ENCODE assay signal across 2 cellular contexts in the genomic region with DNA sequence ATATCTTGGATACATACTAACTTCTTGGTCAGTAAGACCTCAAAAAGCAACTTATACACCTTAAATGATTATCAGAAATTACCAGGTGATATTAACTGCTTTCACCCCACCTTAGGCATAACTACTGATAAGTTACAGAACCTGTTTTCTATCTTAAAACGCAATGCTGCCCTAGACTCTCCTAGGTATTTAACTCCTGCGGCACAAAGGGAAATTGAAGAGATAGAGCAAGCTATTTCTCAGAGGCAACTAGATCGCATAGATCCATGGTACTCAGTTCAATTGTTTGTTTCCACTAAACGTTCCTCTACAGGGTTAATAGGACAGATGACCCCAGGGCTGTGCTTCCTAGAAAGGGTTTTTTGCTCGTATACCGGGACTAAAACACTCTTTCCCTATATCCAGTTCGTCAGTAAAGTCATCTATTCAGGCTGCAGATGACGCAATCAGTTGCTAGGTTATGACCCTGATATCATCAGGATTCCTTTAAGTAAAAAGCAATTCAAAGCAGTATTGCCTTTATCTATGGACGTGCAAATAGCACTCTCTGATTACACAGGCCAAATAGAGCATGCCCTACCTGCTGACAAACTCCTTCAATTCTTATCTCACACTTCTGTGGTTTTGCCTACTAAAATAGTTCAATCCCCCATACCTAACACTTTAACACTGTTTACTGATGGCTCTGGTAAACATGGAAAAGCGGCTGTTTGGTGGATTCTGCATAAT.
A peak's percentile ranks its signal among the peaks of the same experiment; 100 is the strongest.
TF ChIP-seq lines count a peak whose summit lies in the region.

No MANE protein-coding gene starts in this region.

TF ChIP-seq in IMR-90, 13 proteins besides CTCF, POLR2A, EP300 and RAD21:
- TF ChIP-seq CHD1 (IDR thresholded peaks at IDR 0.05; ENCODE audit: low read depth, low read length), result no peak
- peak; percentile 65 for TF ChIP-seq CEBPB (IDR thresholded peaks at IDR 0.05; ENCODE audit: low read depth, low read length)

TF ChIP-seq in H1, 55 proteins besides CTCF, POLR2A, EP300 and RAD21:
- TF ChIP-seq, protein P1, sequence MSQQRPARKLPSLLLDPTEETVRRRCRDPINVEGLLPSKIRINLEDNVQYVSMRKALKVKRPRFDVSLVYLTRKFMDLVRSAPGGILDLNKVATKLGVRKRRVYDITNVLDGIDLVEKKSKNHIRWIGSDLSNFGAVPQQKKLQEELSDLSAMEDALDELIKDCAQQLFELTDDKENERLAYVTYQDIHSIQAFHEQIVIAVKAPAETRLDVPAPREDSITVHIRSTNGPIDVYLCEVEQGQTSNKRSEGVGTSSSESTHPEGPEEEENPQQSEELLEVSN (IDR thresholded peaks at IDR 0.05), result no peak
- TF ChIP-seq BACH1 (IDR thresholded peaks at IDR 0.05; ENCODE audit: low read length) (no peak), SP1 (IDR thresholded peaks at IDR 0.05; ENCODE audit: low read depth, low read length) (no peak), CEBPB (IDR thresholded peaks at IDR 0.05; ENCODE audit: low read depth, low read length) (peak; percentile 31; the same call in 1 of the 2 replicates), SIN3A (conservative IDR thresholded peaks at IDR 0.05 in 1 of 2, IDR thresholded peaks at IDR 0.05 in 1 of 2; ENCODE audit: low read depth in 1 of 2, low read length in 2 of 2) (no peak)
